ENCODE assay signal across 8 cellular contexts in the genomic region with DNA sequence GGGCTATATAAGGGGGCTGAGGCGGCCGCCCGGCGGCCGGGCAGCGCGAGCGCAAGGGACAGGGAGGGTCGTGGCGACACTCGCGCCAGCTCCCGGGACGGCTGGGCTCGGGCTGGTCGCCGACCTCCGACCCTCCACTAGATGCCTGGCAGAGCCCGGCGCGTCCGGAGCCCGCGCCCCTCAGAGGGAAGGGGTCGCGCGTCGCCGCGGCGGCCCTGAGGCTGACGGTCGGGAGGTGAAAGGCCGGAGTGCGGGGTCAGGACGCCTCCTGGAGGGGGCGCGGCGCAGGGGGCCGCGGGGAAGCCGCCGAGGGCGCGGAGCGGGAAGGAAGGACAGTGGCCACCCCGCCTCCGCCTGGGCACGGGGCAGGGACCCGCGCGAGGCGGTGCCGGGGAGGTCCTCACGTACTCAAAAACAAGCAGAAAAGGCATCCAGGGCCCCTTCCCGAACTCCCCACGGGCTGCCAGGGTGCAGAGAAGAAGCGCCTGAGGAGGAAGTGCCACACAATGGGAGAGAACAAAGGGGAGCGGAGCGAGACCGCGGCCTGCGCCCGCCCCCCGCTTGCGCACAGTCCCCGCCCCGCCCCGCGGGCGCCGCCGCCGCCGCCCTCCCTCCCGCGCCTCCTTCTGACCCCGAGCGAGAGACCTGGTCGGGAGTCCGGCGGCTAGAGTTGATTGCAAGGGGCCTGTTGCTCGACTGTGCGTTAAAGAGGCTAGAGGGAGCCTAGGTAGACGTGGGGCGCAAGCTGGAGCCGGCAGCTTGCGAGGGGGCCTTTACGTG. TPM values are rescaled to one million over a fixed set of nuclear protein-coding genes. Genes with fewer than 3 reads are reported as not detected.
DNase-seq lines count a peak whose midpoint lies in the region; ATAC-seq and TF ChIP-seq lines count a peak whose summit lies in the region.

No MANE protein-coding gene starts in this region.

- no peaks in the 10 kb centered on the region for H3K27me3 Mint-ChIP-seq in activated naive CD8-positive, alpha-beta T cell treated with anti-CD3 and anti-CD28 coated beads for 36 hours

- H3K36me3 Mint-ChIP-seq in activated naive CD8-positive, alpha-beta T cell treated with anti-CD3 and anti-CD28 coated beads for 36 hours = no peaks in the 10 kb centered on the region

- H3K79me2 ChIP-seq in KMS-11 (ENCODE audit: insufficient read depth, low read depth) (peaks cover 30% of the 10 kb centered on the region), osteoblast (ENCODE audit: insufficient read depth, low read length) (peaks cover 42% of the 10 kb centered on the region)

- H3K27ac Mint-ChIP-seq in activated naive CD8-positive, alpha-beta T cell treated with anti-CD3 and anti-CD28 coated beads for 36 hours = peak overlapping the region; percentile 96

- peak; percentile 21; the same call in 1 of the 2 replicates for TF ChIP-seq CTCF in KMS-11 (conservative IDR thresholded peaks at IDR 0.05; ENCODE audit: low read depth, low read length)
- TF ChIP-seq CTCF in osteoblast (IDR thresholded peaks at IDR 0.05; ENCODE audit: extremely low read depth, low read depth, low read length) = no peak
- peak; percentile 42 for TF ChIP-seq CTCF in upper lobe of right lung (IDR thresholded peaks at IDR 0.05)

- ATAC-seq in GM21786 (IDR thresholded peaks at IDR 0.05; ENCODE audit: unreplicated experiment) (peak; percentile 39), upper lobe of right lung (peak; percentile 78)

- H3K4me2 ChIP-seq in KMS-11 (peak overlapping the region; percentile 84), osteoblast (ENCODE audit: insufficient read depth, low read length) (peak overlapping the region; percentile 92)

- H3K4me3 Mint-ChIP-seq in activated naive CD8-positive, alpha-beta T cell treated with anti-CD3 and anti-CD28 coated beads for 36 hours = peak overlapping the region; percentile 90

- H3K9me3 ChIP-seq in ES-I3 (ENCODE audit: control insufficient read depth, insufficient read depth, low read length) = no peaks in the 10 kb centered on the region
- H3K9me3 ChIP-seq in osteoblast (ENCODE audit: low read depth, low read length) = no peaks in the 10 kb centered on the region
- H3K9me3 ChIP-seq in upper lobe of right lung = no peaks in the 10 kb centered on the region

- peak overlapping the region; percentile 71 for H2AFZ ChIP-seq in KMS-11 (ENCODE audit: low read depth)
- H2AFZ ChIP-seq in osteoblast (ENCODE audit: low read length) = peak overlapping the region; percentile 79

- H3K36me3 ChIP-seq in ES-I3 (ENCODE audit: insufficient read depth, low read length) (peaks cover 3% of the 10 kb centered on the region; the same call in 1 of the 2 replicates), KMS-11 (ENCODE audit: insufficient read depth) (no peaks in the 10 kb centered on the region), osteoblast (ENCODE audit: insufficient read depth, low read length) (no peaks in the 10 kb centered on the region), upper lobe of right lung (no peaks in the 10 kb centered on the region)

- H3K9me3 Mint-ChIP-seq in activated naive CD8-positive, alpha-beta T cell treated with anti-CD3 and anti-CD28 coated beads for 36 hours = no peaks in the 10 kb centered on the region

- H3K4me1 ChIP-seq in ES-I3 (ENCODE audit: insufficient read depth, low read length) = peaks cover 20% of the 10 kb centered on the region
- H3K4me1 ChIP-seq in KMS-11 (ENCODE audit: low read depth, poor library complexity, severe bottlenecking) = peaks cover 24% of the 10 kb centered on the region
- peaks cover 29% of the 10 kb centered on the region for H3K4me1 ChIP-seq in osteoblast (ENCODE audit: insufficient read depth, low read length)
- H3K4me1 ChIP-seq in upper lobe of right lung = peaks cover 20% of the 10 kb centered on the region

- no peak overlapping the region for H3K4me3 ChIP-seq in KMS-11 (IDR thresholded peaks at IDR 0.05; ENCODE audit: insufficient read depth, low read depth, low read length)
- H3K4me3 ChIP-seq in osteoblast (ENCODE audit: insufficient read depth, low read length) = peak overlapping the region; percentile 82
- H3K4me3 ChIP-seq in upper lobe of right lung = peak overlapping the region; percentile 76

- H4K20me1 ChIP-seq in KMS-11 (ENCODE audit: insufficient read depth) (no peaks in the 10 kb centered on the region), osteoblast (ENCODE audit: insufficient read depth, low read length) (peaks cover 20% of the 10 kb centered on the region)

- H3K27ac ChIP-seq in KMS-11 = peak overlapping the region; percentile 99
- H3K27ac ChIP-seq in osteoblast (ENCODE audit: low read depth, low read length) = peak overlapping the region; percentile 95
- peak overlapping the region; percentile 100 for H3K27ac ChIP-seq in upper lobe of right lung

- intact Hi-C loops in head of caudate nucleus (cut with DNase I) = loop anchor here (5.0 to 10.0 kb wide), 5 partner anchors 54 to 306 kb away; no protein-coding TSS in a partner anchor
- intact Hi-C loops in upper lobe of right lung (cut with DNase I) = no loop called here

- H3K9ac ChIP-seq in ES-I3 (ENCODE audit: low read depth, low read length) = peak overlapping the region; percentile 91
- H3K9ac ChIP-seq in KMS-11 = peak overlapping the region; percentile 99

- H3K4me1 Mint-ChIP-seq in activated naive CD8-positive, alpha-beta T cell treated with anti-CD3 and anti-CD28 coated beads for 36 hours = peaks cover 45% of the 10 kb centered on the region

- H3K27me3 ChIP-seq in KMS-11 (ENCODE audit: insufficient read depth, low read depth) = no peaks in the 10 kb centered on the region
- H3K27me3 ChIP-seq in osteoblast (ENCODE audit: insufficient read depth, low read length) = no peaks in the 10 kb centered on the region
- no peaks in the 10 kb centered on the region for H3K27me3 ChIP-seq in upper lobe of right lung

- DNase-seq in SK-N-DZ (ENCODE audit: low spot score) (peak; percentile 82), head of caudate nucleus (peak; percentile 62 to 92 (median 83)), osteoblast (ENCODE audit: insufficient read length, low spot score, missing footprints) (peak; percentile 94), upper lobe of right lung (peak; percentile 88)
- peak; percentile 68 for DNase-seq in activated naive CD8-positive, alpha-beta T cell treated with anti-CD3 and anti-CD28 coated beads for 36 hours

RNA-seq across cellular contexts. Expression of a gene that starts 0.8 kb away (rescaled TPM):
- 18.2 and 23.0 TPM in 2 replicates for polyA plus RNA-seq in SK-N-DZ (2014; cell fraction: cytosol; rRNA removed)
- 9.6 and 24.4 TPM in 2 replicates for polyA plus RNA-seq in SK-N-DZ (2014; cell fraction: nucleus; rRNA removed)
- total RNA-seq in activated naive CD8-positive, alpha-beta T cell treated with anti-CD3 and anti-CD28 coated beads for 36 hours = 10 to 100 TPM in 1 of 2 experiments, 1 to 10 TPM in 1; 8.2 to 10.1 TPM
- total RNA-seq in osteoblast (31.1 and 38.9 TPM in 2 replicates), upper lobe of right lung (62.1 TPM)
